ENCODE assay signal across 8 cellular contexts in the genomic region with DNA sequence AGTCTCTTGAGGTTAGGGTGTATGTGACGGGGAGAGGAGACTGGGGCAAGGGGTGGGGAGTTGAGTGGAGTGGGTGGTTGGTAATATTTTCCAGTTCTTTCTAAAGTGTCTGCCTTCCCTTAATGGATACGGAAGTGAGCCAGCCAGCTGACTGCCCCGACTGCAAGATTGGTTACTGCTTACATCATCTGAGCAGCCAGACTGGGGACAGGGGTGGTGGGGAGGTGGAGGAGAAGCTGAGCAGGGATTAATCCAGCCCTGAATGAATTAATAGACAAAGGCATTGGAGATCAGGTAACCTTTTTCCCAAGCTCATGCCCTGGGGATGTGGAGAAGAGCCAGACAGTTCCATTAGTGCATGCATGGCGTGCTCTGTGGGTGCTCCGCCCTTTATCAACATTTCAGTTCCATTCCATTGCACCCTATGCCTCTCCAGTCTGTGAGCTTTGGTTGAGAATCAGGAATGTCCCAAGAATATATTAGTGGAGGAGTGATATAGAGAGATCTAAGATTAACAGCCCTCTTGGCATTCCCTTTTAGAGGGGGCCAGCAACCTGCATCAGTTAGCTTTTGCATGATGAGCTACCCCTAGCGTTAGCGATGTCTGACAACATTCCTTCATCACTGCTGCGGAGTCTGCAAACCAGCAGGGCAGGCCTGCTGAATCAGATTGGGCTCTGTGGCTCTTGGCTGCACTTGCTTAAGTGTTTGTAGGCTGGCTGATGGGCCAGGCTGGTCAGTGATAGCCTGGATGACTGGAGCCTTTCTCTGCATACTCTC.
A peak's percentile ranks its signal among the peaks of the same experiment; 100 is the strongest.
DNase-seq lines count a peak whose midpoint lies in the region; TF ChIP-seq lines count a peak whose summit lies in the region.

No MANE protein-coding gene starts in this region.

- H3K4me3 ChIP-seq in epithelial cell of proximal tubule (ENCODE audit: low read depth, low read length) (no peak overlapping the region), neuronal stem cell (ENCODE audit: low read length in 2 of 2) (no peak overlapping the region)

- POLR2A ChIA-PET in GM10248 (lab: Yijun Ruan, JAX), result no interaction called here

- no peaks in the 10 kb centered on the region for H3K79me1 ChIP-seq in neuronal stem cell (ENCODE audit: low read depth, low read length)

- H2BK120ac ChIP-seq in neuronal stem cell (ENCODE audit: low read depth, low read length), result no peak overlapping the region

- WGBS in neuronal stem cell (ENCODE audit: extremely low coverage in 2 of 2, insufficient read length in 2 of 2, insufficient replicate concordance in 1 of 2), 2 donors, result no CpG with 5 or more reads among the region's 8 CpGs

- H3K9ac ChIP-seq in neuronal stem cell (ENCODE audit: low read depth, low read length, poor library complexity), result no peak overlapping the region

- H3K18ac ChIP-seq in neuronal stem cell (ENCODE audit: low read length), result peak overlapping the region; percentile 3

- H2BK15ac ChIP-seq in neuronal stem cell (ENCODE audit: low read length), result no peak overlapping the region

- TF ChIP-seq CTCF in epithelial cell of proximal tubule (conservative IDR thresholded peaks at IDR 0.05; ENCODE audit: low read depth, low read length) (peak; percentile 43), GM10248 (IDR thresholded peaks at IDR 0.05; ENCODE audit: control extremely low read depth, extremely low read depth, low read depth, missing control alignments) (no peak)

- no peak overlapping the region for H3K4me2 ChIP-seq in neuronal stem cell (ENCODE audit: insufficient read depth, low read length, poor library complexity, severe bottlenecking)

- in situ Hi-C loops in Caki2 (cut with HindIII; ENCODE audit: low pct_unique_long_range_greater_than_20kb, low sequenced_read_pairs), result no loop called here

- H4K91ac ChIP-seq in neuronal stem cell (ENCODE audit: low read depth, low read length, poor library complexity), result no peak overlapping the region

- no peak overlapping the region for H3K14ac ChIP-seq in neuronal stem cell (ENCODE audit: low read length)

- no peak overlapping the region for H3K27ac ChIP-seq in neuronal stem cell (replicated peaks; ENCODE audit: low read length)

- peaks cover 11 to 18% of the 10 kb centered on the region in 2 donors for H3K4me1 ChIP-seq in neuronal stem cell (ENCODE audit: control insufficient read depth in 2 of 2, insufficient read depth in 1 of 2, low read depth in 1 of 2, low read length in 2 of 2)

- H3K27me3 ChIP-seq in neuronal stem cell (ENCODE audit: control insufficient read depth in 3 of 3, insufficient read depth in 3 of 3, low read depth in 1 of 3, low read length in 3 of 3), result no peaks in the 10 kb centered on the region

- H2AFZ ChIP-seq in neuronal stem cell (ENCODE audit: low read length), result peak overlapping the region; percentile 77

- no peak overlapping the region for H2BK12ac ChIP-seq in neuronal stem cell (ENCODE audit: low read length)

- no peak overlapping the region for H4K8ac ChIP-seq in neuronal stem cell (ENCODE audit: low read depth, low read length)

- no peaks in the 10 kb centered on the region for H3K36me3 ChIP-seq in neuronal stem cell (replicated peaks in 1 of 2; ENCODE audit: control insufficient read depth in 2 of 2, insufficient read depth in 2 of 2, low read length in 2 of 2)

- no peak overlapping the region for H3K23ac ChIP-seq in neuronal stem cell (ENCODE audit: low read depth, low read length, poor library complexity)

- CTCF ChIA-PET in GM10248 (lab: Yijun Ruan, JAX), result interaction anchor here (1.2 kb wide), 1 partner anchor 21 kb away, joined by 3 read pairs; no protein-coding TSS in a partner anchor

- no peaks in the 10 kb centered on the region for H3K9me3 ChIP-seq in neuronal stem cell (replicated peaks in 1 of 2; ENCODE audit: control insufficient read depth in 2 of 2, insufficient read depth in 1 of 2, low read depth in 1 of 2, low read length in 2 of 2)

- no peak overlapping the region for H2AK5ac ChIP-seq in neuronal stem cell (ENCODE audit: low read depth, low read length)

- no peak overlapping the region for H2BK5ac ChIP-seq in neuronal stem cell (ENCODE audit: low read length)

- DNase-seq in Caki2 (ENCODE audit: low read depth) (peak; percentile 95), NCI-H510A (lab: John Stamatoyannopoulos, UW) (peak; percentile 29), epithelial cell of proximal tubule (ENCODE audit: low read depth) (peak; percentile 77), neuronal stem cell (ENCODE audit: low spot score) (no peak), HPDE6-E6E7 (ENCODE audit: extremely low spot score) (no peak), T-helper 9 cell (no peak), GM10248 (ENCODE audit: extremely low spot score) (no peak), hippocampal formation (lab: John Stamatoyannopoulos, UW) (no peak)

- H3K4ac ChIP-seq in neuronal stem cell (ENCODE audit: low read length), result no peak overlapping the region

Comparison
In these comparisons a context has a peak if more than half of its experiments do, and no peak if none do; other contexts are left out.
1. DNase-seq: peak in Caki2 (single experiment), NCI-H510A (single experiment) and epithelial cell of proximal tubule (single experiment); none in neuronal stem cell (single experiment), HPDE6-E6E7 (single experiment), T-helper 9 cell (single experiment), GM10248 (single experiment) and hippocampal formation (0 of 2).